In the genomic region with DNA sequence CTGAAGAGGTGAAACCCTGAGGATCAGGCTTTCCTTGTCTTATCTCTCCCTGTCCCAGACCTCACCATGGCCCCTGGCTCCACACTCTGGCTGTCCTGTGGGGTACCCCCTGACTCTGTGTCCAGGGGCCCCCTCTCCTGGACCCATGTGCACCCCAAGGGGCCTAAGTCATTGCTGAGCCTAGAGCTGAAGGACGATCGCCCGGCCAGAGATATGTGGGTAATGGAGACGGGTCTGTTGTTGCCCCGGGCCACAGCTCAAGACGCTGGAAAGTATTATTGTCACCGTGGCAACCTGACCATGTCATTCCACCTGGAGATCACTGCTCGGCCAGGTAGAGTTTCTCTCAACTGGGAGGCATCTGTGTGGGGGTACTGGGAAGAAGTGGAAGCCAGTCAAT, we compare ENCODE assay signal across 1 cellular context.
TF ChIP-seq lines count a peak whose summit lies in the region.

No MANE protein-coding gene starts in this region.

TF ChIP-seq in HepG2, 621 proteins besides CTCF, POLR2A, EP300 and RAD21:
- TF ChIP-seq HNRNPK (IDR thresholded peaks at IDR 0.05; ENCODE audit: low read depth, low read length, poor library complexity, severe bottlenecking) (no peak), PATZ1 (CRISPR knock-in tag; IDR thresholded peaks at IDR 0.05) (no peak), ZNF382 (CRISPR knock-in tag; IDR thresholded peaks at IDR 0.05; ENCODE audit: borderline replicate concordance) (no peak), ZHX2 (IDR thresholded peaks at IDR 0.05; ENCODE audit: low read depth) (no peak), ZHX2 (CRISPR knock-in tag; IDR thresholded peaks at IDR 0.05; ENCODE audit: borderline replicate concordance) (no peak), ASH2L (IDR thresholded peaks at IDR 0.05; ENCODE audit: insufficient read length, low read depth, low read length) (no peak), MIXL1 (CRISPR knock-in tag; IDR thresholded peaks at IDR 0.05) (no peak), ZNF3 (CRISPR knock-in tag; IDR thresholded peaks at IDR 0.05) (no peak), GPBP1L1 (CRISPR knock-in tag; IDR thresholded peaks at IDR 0.05) (no peak), ZNF775 (CRISPR knock-in tag; IDR thresholded peaks at IDR 0.05; ENCODE audit: borderline replicate concordance) (no peak), AGO1 (IDR thresholded peaks at IDR 0.05; ENCODE audit: low read depth, low read length, poor library complexity, severe bottlenecking) (no peak), ATF3 (CRISPR knock-in tag; IDR thresholded peaks at IDR 0.05) (no peak)
- TF ChIP-seq, protein P1, sequence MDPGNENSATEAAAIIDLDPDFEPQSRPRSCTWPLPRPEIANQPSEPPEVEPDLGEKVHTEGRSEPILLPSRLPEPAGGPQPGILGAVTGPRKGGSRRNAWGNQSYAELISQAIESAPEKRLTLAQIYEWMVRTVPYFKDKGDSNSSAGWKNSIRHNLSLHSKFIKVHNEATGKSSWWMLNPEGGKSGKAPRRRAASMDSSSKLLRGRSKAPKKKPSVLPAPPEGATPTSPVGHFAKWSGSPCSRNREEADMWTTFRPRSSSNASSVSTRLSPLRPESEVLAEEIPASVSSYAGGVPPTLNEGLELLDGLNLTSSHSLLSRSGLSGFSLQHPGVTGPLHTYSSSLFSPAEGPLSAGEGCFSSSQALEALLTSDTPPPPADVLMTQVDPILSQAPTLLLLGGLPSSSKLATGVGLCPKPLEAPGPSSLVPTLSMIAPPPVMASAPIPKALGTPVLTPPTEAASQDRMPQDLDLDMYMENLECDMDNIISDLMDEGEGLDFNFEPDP (CRISPR knock-in tag; conservative IDR thresholded peaks at IDR 0.05) = no peak
- TF ChIP-seq, protein P2, sequence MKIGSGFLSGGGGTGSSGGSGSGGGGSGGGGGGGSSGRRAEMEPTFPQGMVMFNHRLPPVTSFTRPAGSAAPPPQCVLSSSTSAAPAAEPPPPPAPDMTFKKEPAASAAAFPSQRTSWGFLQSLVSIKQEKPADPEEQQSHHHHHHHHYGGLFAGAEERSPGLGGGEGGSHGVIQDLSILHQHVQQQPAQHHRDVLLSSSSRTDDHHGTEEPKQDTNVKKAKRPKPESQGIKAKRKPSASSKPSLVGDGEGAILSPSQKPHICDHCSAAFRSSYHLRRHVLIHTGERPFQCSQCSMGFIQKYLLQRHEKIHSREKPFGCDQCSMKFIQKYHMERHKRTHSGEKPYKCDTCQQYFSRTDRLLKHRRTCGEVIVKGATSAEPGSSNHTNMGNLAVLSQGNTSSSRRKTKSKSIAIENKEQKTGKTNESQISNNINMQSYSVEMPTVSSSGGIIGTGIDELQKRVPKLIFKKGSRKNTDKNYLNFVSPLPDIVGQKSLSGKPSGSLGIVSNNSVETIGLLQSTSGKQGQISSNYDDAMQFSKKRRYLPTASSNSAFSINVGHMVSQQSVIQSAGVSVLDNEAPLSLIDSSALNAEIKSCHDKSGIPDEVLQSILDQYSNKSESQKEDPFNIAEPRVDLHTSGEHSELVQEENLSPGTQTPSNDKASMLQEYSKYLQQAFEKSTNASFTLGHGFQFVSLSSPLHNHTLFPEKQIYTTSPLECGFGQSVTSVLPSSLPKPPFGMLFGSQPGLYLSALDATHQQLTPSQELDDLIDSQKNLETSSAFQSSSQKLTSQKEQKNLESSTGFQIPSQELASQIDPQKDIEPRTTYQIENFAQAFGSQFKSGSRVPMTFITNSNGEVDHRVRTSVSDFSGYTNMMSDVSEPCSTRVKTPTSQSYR (CRISPR knock-in tag; IDR thresholded peaks at IDR 0.05; ENCODE audit: borderline replicate concordance) = no peak
- TF ChIP-seq, protein P3, sequence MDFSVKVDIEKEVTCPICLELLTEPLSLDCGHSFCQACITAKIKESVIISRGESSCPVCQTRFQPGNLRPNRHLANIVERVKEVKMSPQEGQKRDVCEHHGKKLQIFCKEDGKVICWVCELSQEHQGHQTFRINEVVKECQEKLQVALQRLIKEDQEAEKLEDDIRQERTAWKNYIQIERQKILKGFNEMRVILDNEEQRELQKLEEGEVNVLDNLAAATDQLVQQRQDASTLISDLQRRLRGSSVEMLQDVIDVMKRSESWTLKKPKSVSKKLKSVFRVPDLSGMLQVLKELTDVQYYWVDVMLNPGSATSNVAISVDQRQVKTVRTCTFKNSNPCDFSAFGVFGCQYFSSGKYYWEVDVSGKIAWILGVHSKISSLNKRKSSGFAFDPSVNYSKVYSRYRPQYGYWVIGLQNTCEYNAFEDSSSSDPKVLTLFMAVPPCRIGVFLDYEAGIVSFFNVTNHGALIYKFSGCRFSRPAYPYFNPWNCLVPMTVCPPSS (IDR thresholded peaks at IDR 0.05) = no peak
